10 cellular contexts compared by ENCODE assay signal in genomic region chr19:2454962-2455409, GRCh38. TPM values are rescaled to one million over a fixed set of nuclear protein-coding genes. Genes with fewer than 3 reads are reported as not detected.
DNase-seq lines count a peak whose midpoint lies in the region; ATAC-seq and TF ChIP-seq lines count a peak whose summit lies in the region.
"Had no signal": no experiment of that assay in that cellular context is flagged by ENCODE, and none has a peak within 500 bp of the region (broad histone marks: within the 10 kb centered on the region; RNA-seq: fewer than 3 reads in every experiment).

No MANE protein-coding gene starts in this region.

- H3K9me3 ChIP-seq in cardiac muscle cell (ENCODE audit: low read depth) (no peaks in the 10 kb centered on the region), SK-N-MC (ENCODE audit: low read depth, low read length) (no peaks in the 10 kb centered on the region)

- H3K4me3 Mint-ChIP-seq in stimulated activated naive B cell treated with anti-CD40 and anti-IgM and Interleukin-4, amounts not matched to agents 10 μg/mL and 1 μg/mL and 100 μg/mL, for 72 hours: peak overlapping the region; percentile 76 to 94

- ATAC-seq in Right ventricle myocardium superior (ENCODE audit: poor library complexity) (no peak), HG03280 (IDR thresholded peaks at IDR 0.05; ENCODE audit: unreplicated experiment) (no peak)
- ATAC-seq in stimulated activated naive B cell treated with anti-CD40 and anti-IgM and Interleukin-4, amounts not matched to agents 10 μg/mL and 1 μg/mL and 100 μg/mL, for 72 hours (replicated peaks): no peak

- intact Hi-C loops in Right ventricle myocardium superior (cut with DNase I): no loop called here

- TF ChIP-seq CTCF in cardiac muscle cell (IDR thresholded peaks at IDR 0.05; ENCODE audit: low read depth, low read length): no peak
- TF ChIP-seq CTCF in fibroblast of the aortic adventitia (IDR thresholded peaks at IDR 0.05; ENCODE audit: insufficient read depth, low read length): no peak

- peak overlapping the region; percentile 97 for H3K4me3 ChIP-seq in cardiac muscle cell
- H3K4me3 ChIP-seq in SK-N-MC: peak overlapping the region; percentile 93
- H3K4me3 ChIP-seq in fibroblast of the aortic adventitia (ENCODE audit: low read depth, low read length): peak overlapping the region; percentile 78

- H3K9ac ChIP-seq in SK-N-MC (ENCODE audit: insufficient read length): peak overlapping the region; percentile 98

- H3K36me3 Mint-ChIP-seq in stimulated activated naive B cell treated with anti-CD40 and anti-IgM and Interleukin-4, amounts not matched to agents 10 μg/mL and 1 μg/mL and 100 μg/mL, for 72 hours: peaks cover 7 to 16% of the 10 kb centered on the region in 2 donors

- H3K36me3 ChIP-seq in cardiac muscle cell (no peaks in the 10 kb centered on the region), SK-N-MC (ENCODE audit: insufficient read depth, low read length) (peaks cover 14% of the 10 kb centered on the region; the same call in 1 of the 2 replicates)

- H3K27me3 Mint-ChIP-seq in stimulated activated naive B cell treated with anti-CD40 and anti-IgM and Interleukin-4, amounts not matched to agents 10 μg/mL and 1 μg/mL and 100 μg/mL, for 72 hours: peaks cover 0 to under 1% of the 10 kb centered on the region in 2 donors

- no peak for DNase-seq in cardiac muscle cell (ENCODE audit: low read depth in 1 of 2, low spot score in 1 of 2)
- no peak for DNase-seq in Right ventricle myocardium superior
- DNase-seq in SK-N-MC (ENCODE audit: low read depth, low spot score): no peak
- DNase-seq in fibroblast of the aortic adventitia (ENCODE audit: low read depth): no peak
- DNase-seq in stimulated activated naive B cell treated with anti-CD40 and anti-IgM and Interleukin-4, amounts not matched to agents 10 μg/mL and 1 μg/mL and 100 μg/mL, for 72 hours: no peak
- no peak for DNase-seq in DMS114 treated with DMSO at 0.1 percent for 48 hours (lab: John Stamatoyannopoulos, UW; ENCODE audit: unreplicated experiment)
- DNase-seq in DMS79 treated with DMSO at 0.1 percent for 48 hours (lab: John Stamatoyannopoulos, UW): no peak
- DNase-seq: DMS153, retina had no signal

- no peaks in the 10 kb centered on the region for H3K9me3 Mint-ChIP-seq in stimulated activated naive B cell treated with anti-CD40 and anti-IgM and Interleukin-4, amounts not matched to agents 10 μg/mL and 1 μg/mL and 100 μg/mL, for 72 hours

- H3K27ac Mint-ChIP-seq in stimulated activated naive B cell treated with anti-CD40 and anti-IgM and Interleukin-4, amounts not matched to agents 10 μg/mL and 1 μg/mL and 100 μg/mL, for 72 hours: peak overlapping the region; percentile 86

- H3K27ac ChIP-seq in cardiac muscle cell (no peak overlapping the region), SK-N-MC (peak overlapping the region; percentile 25; the same call in 1 of the 2 replicates)

- peaks cover 27 to 51% of the 10 kb centered on the region in 2 donors for H3K4me1 Mint-ChIP-seq in stimulated activated naive B cell treated with anti-CD40 and anti-IgM and Interleukin-4, amounts not matched to agents 10 μg/mL and 1 μg/mL and 100 μg/mL, for 72 hours

- H3K4me1 ChIP-seq in cardiac muscle cell (ENCODE audit: low read depth): no peaks in the 10 kb centered on the region

- H3K27me3 ChIP-seq in cardiac muscle cell: no peaks in the 10 kb centered on the region

RNA-seq across cellular contexts. Expression of gene LMNB2, which starts 1.8 kb away (rescaled TPM):
- total RNA-seq in cardiac muscle cell (78.6 and 127 TPM in 2 replicates), Right ventricle myocardium superior (13.9 TPM), fibroblast of the aortic adventitia (ENCODE audit: low replicate concordance) (16.7 and 68.1 TPM in 2 replicates)
- 42.5 and 66.9 TPM in 2 replicates for polyA plus RNA-seq in cardiac muscle cell

RNA-seq across cellular contexts. Expression of gene GADD45B, which starts 20.9 kb away (rescaled TPM):
- total RNA-seq in cardiac muscle cell (44.8 and 75.2 TPM in 2 replicates), Right ventricle myocardium superior (42.1 TPM), fibroblast of the aortic adventitia (ENCODE audit: low replicate concordance) (14.3 and 14.8 TPM in 2 replicates)
- polyA plus RNA-seq in cardiac muscle cell: 30.5 and 66.4 TPM in 2 replicates

RNA-seq across cellular contexts. Expression of gene TIMM13, which starts 27.6 kb away (rescaled TPM):
- total RNA-seq in cardiac muscle cell (76.7 and 93.0 TPM in 2 replicates), Right ventricle myocardium superior (96.6 TPM), fibroblast of the aortic adventitia (ENCODE audit: low replicate concordance) (26.9 and 33.1 TPM in 2 replicates)
- polyA plus RNA-seq in cardiac muscle cell: 287 and 292 TPM in 2 replicates
